Comparison of ENCODE assay signal across 1 cellular context in genomic region chr12:108720757-108721514, GRCh38.
TF ChIP-seq lines count a peak whose summit lies in the region.

No MANE protein-coding gene starts in this region.

TF ChIP-seq in GM23338, 12 proteins besides CTCF, POLR2A, EP300 and RAD21 (continued from another document):
- TF ChIP-seq, protein P1, sequence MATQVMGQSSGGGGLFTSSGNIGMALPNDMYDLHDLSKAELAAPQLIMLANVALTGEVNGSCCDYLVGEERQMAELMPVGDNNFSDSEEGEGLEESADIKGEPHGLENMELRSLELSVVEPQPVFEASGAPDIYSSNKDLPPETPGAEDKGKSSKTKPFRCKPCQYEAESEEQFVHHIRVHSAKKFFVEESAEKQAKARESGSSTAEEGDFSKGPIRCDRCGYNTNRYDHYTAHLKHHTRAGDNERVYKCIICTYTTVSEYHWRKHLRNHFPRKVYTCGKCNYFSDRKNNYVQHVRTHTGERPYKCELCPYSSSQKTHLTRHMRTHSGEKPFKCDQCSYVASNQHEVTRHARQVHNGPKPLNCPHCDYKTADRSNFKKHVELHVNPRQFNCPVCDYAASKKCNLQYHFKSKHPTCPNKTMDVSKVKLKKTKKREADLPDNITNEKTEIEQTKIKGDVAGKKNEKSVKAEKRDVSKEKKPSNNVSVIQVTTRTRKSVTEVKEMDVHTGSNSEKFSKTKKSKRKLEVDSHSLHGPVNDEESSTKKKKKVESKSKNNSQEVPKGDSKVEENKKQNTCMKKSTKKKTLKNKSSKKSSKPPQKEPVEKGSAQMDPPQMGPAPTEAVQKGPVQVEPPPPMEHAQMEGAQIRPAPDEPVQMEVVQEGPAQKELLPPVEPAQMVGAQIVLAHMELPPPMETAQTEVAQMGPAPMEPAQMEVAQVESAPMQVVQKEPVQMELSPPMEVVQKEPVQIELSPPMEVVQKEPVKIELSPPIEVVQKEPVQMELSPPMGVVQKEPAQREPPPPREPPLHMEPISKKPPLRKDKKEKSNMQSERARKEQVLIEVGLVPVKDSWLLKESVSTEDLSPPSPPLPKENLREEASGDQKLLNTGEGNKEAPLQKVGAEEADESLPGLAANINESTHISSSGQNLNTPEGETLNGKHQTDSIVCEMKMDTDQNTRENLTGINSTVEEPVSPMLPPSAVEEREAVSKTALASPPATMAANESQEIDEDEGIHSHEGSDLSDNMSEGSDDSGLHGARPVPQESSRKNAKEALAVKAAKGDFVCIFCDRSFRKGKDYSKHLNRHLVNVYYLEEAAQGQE (IDR thresholded peaks at IDR 0.05; ENCODE audit: unreplicated experiment): no peak
- TF ChIP-seq ZNF331 (CRISPR knock-in tag; IDR thresholded peaks at IDR 0.05; ENCODE audit: low read depth) (no peak), EZH2 (IDR thresholded peaks at IDR 0.05; ENCODE audit: low read depth, unreplicated experiment) (no peak), STAT1 (IDR thresholded peaks at IDR 0.05; ENCODE audit: unreplicated experiment) (no peak), ZNF462 (CRISPR knock-in tag; IDR thresholded peaks at IDR 0.05) (no peak), EZH2phosphoT487 (IDR thresholded peaks at IDR 0.05; ENCODE audit: unreplicated experiment) (no peak), ZNF114 (CRISPR knock-in tag; IDR thresholded peaks at IDR 0.05) (no peak), CREB1 (CRISPR knock-in tag; IDR thresholded peaks at IDR 0.05; ENCODE audit: low read depth) (no peak), POLR2AphosphoS5 (IDR thresholded peaks at IDR 0.05; ENCODE audit: low read depth) (no peak)
- TF ChIP-seq, protein P2, sequence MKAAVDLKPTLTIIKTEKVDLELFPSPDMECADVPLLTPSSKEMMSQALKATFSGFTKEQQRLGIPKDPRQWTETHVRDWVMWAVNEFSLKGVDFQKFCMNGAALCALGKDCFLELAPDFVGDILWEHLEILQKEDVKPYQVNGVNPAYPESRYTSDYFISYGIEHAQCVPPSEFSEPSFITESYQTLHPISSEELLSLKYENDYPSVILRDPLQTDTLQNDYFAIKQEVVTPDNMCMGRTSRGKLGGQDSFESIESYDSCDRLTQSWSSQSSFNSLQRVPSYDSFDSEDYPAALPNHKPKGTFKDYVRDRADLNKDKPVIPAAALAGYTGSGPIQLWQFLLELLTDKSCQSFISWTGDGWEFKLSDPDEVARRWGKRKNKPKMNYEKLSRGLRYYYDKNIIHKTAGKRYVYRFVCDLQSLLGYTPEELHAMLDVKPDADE (IDR thresholded peaks at IDR 0.05): no peak
